Comparison of ENCODE assay signal across 15 cellular contexts in the genomic region with DNA sequence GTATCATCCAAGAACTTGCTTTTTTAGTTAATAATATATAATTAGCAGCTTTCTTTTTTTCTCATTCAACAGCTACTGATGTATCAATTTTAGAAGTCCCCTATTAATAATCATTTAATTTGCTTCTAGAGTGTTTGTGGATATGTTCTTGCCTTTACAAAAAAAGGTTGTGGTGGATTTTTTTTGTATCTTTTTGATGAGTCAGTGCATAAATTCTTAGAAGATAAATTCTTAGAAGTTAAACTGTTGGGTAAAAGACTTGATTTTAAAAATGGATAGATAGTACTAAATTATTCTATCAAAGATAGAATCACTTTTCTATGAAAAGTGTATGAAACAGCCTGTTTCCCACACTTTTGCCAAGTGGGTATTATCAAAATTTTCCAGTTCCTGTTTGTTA. TPM values are rescaled to one million over a fixed set of nuclear protein-coding genes. Genes with fewer than 3 reads are reported as not detected.
DNase-seq lines count a peak whose midpoint lies in the region; ATAC-seq, FAIRE-seq and TF ChIP-seq lines count a peak whose summit lies in the region.
"Had no signal": no experiment of that assay in that cellular context is flagged by ENCODE, and none has a peak within 500 bp of the region (broad histone marks: within the 10 kb centered on the region; RNA-seq: fewer than 3 reads in every experiment).

No MANE protein-coding gene starts in this region.

- H3K9me3 ChIP-seq in pancreas (no peaks in the 10 kb centered on the region), spleen (peaks cover 0 to 24% (median 18%) of the 10 kb centered on the region in 8 donors)
- H3K9me3 ChIP-seq: Caco-2 had no signal

- H3K4me3 Mint-ChIP-seq in activated T-cell treated with anti-CD3 and anti-CD28 coated beads, Interleukin-2, amount 50 U/mL, for 72 hours = no peak overlapping the region
- H3K4me3 Mint-ChIP-seq: CD8-positive, alpha-beta memory T cell had no signal

- no peak overlapping the region for H3K27ac ChIP-seq in pancreas
- H3K27ac ChIP-seq in spleen = no peak overlapping the region
- H3K27ac ChIP-seq: BLaER1 had no signal

- FAIRE-seq in colon (lab: Jason Lieb, UNC) (peak; percentile 43), pancreas (lab: Jason Lieb, UNC) (peak; percentile 51)

- peaks cover 17 to 24% of the 10 kb centered on the region in 2 donors for H3K36me3 Mint-ChIP-seq in activated T-cell treated with anti-CD3 and anti-CD28 coated beads, Interleukin-2, amount 50 U/mL, for 72 hours (ENCODE audit: insufficient read depth in 2 of 2)

- H3K27me3 ChIP-seq in pancreas (no peaks in the 10 kb centered on the region), spleen (replicated peaks in 1 of 7) (no peaks in the 10 kb centered on the region)
- H3K27me3 ChIP-seq: BLaER1 had no signal

- peaks cover 13% of the 10 kb centered on the region in 2 donors for H3K9me3 Mint-ChIP-seq in activated T-cell treated with anti-CD3 and anti-CD28 coated beads, Interleukin-2, amount 50 U/mL, for 72 hours

- no peak overlapping the region for H3K4me3 ChIP-seq in pancreas
- H3K4me3 ChIP-seq in spleen = no peak overlapping the region
- H3K4me3 ChIP-seq: BLaER1 had no signal

- ATAC-seq in activated T-cell treated with anti-CD3 and anti-CD28 coated beads, Interleukin-2, amount 50 U/mL, for 72 hours (replicated peaks in 1 of 2) = no peak
- ATAC-seq in pancreas (no peak), HG03460 (IDR thresholded peaks at IDR 0.05; ENCODE audit: unreplicated experiment) (no peak), HG02884 (IDR thresholded peaks at IDR 0.05; ENCODE audit: unreplicated experiment) (no peak)
- ATAC-seq: HCT116 had no signal

- no peak for DNase-seq in activated T-cell treated with anti-CD3 and anti-CD28 coated beads, Interleukin-2, amount 50 U/mL, for 72 hours
- DNase-seq in activated T-cell treated with anti-CD3 and anti-CD28 coated beads for 4 hours (no peak), OCI-M1 (lab: John Stamatoyannopoulos, UW) (peak; percentile 36), pancreas (no peak), spleen (no peak)
- DNase-seq: 8988T; AML-193; Caco-2; CD8-positive, alpha-beta memory T cell; DMS53 had no signal

- TF ChIP-seq CTCF in pancreas (IDR thresholded peaks at IDR 0.05) = no peak
- TF ChIP-seq CTCF in spleen (IDR thresholded peaks at IDR 0.05 in 8 of 11, conservative IDR thresholded peaks at IDR 0.05 in 3 of 11) = no peak

- no peaks in the 10 kb centered on the region for H3K4me1 ChIP-seq in pancreas
- peaks cover 0 to 3% (median 0%) of the 10 kb centered on the region in 6 donors for H3K4me1 ChIP-seq in spleen
- H3K4me1 ChIP-seq: BLaER1, Caco-2 had no signal

- no peaks in the 10 kb centered on the region for H3K4me1 Mint-ChIP-seq in activated T-cell treated with anti-CD3 and anti-CD28 coated beads, Interleukin-2, amount 50 U/mL, for 72 hours (ENCODE audit: low read depth)

- peak overlapping the region; percentile 79 for H3K27ac Mint-ChIP-seq in activated T-cell treated with anti-CD3 and anti-CD28 coated beads, Interleukin-2, amount 50 U/mL, for 72 hours

- no peaks in the 10 kb centered on the region for H3K27me3 Mint-ChIP-seq in activated T-cell treated with anti-CD3 and anti-CD28 coated beads, Interleukin-2, amount 50 U/mL, for 72 hours (ENCODE audit: low read depth)
- H3K27me3 Mint-ChIP-seq: CD8-positive, alpha-beta memory T cell had no signal

- no peak for TF ChIP-seq POLR2A in spleen (IDR thresholded peaks at IDR 0.05)

- H3K36me3 ChIP-seq in pancreas = no peaks in the 10 kb centered on the region
- H3K36me3 ChIP-seq in spleen = no peaks in the 10 kb centered on the region
- H3K36me3 ChIP-seq: BLaER1 had no signal

- intact Hi-C loops in pancreas (cut with DNase I) (no loop called here), spleen (cut with DNase I; ENCODE audit: low total_unique reads) (no loop called here)

RNA-seq across cellular contexts. Expression of a gene that starts 11.9 kb away (rescaled TPM):
- total RNA-seq in activated T-cell treated with anti-CD3 and anti-CD28 coated beads, Interleukin-2, amount 50 U/mL, for 72 hours = 10 to 100 TPM; 12.4 to 17.9 TPM
- total RNA-seq in pancreas (10 to 100 TPM; 12.5 to 27.0 (median 17.1) TPM), spleen (10 to 100 TPM; 10.8 to 27.8 (median 14.3) TPM)
- polyA plus RNA-seq in pancreas (10 to 100 TPM in 1 of 2 donors, 1 to 10 TPM in 1; 6.2 to 13.0 TPM), spleen (1 to 10 TPM; 1.7 to 6.0 (median 2.4) TPM)
